In the genomic region with DNA sequence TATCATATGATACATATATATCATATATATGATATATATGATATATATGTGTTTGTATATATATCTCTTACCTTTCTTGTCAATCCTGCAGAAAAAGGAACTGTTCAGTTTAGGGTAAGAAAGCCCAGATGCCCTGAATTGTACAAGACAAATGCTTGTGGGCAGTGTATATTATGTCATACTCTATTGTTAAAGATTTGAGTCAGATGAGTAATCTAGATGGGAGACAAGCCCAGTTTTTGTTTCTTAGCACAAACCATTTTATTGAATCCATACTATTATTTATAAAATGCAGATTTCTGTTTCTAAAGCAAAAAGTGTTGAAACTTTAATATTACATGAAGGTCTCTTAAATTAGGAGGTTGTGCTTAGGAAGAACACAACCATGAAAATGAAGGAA, we compare ENCODE assay signal across 15 cellular contexts.
DNase-seq lines count a peak whose midpoint lies in the region; ATAC-seq, FAIRE-seq and TF ChIP-seq lines count a peak whose summit lies in the region.
"Had no signal": no experiment of that assay in that cellular context is flagged by ENCODE, and none has a peak within 500 bp of the region (broad histone marks: within the 10 kb centered on the region; RNA-seq: fewer than 3 reads in every experiment).

No MANE protein-coding gene starts in this region.

- H3K27me3 ChIP-seq in foreskin keratinocyte = no peaks in the 10 kb centered on the region
- H3K27me3 ChIP-seq: upper lobe of left lung had no signal

- peak; percentile 13 for DNase-seq in CD1c-positive myeloid dendritic cell (ENCODE audit: extremely low spot score)
- peak; percentile 82 for DNase-seq in amniotic epithelial cell (ENCODE audit: low read depth)
- DNase-seq in foreskin keratinocyte = peak; percentile 10 to 39
- DNase-seq in activated naive CD4-positive, alpha-beta T cell (lab: John Stamatoyannopoulos, UW) = no peak
- no peak for DNase-seq in D721Med (ENCODE audit: insufficient read length, low spot score)
- no peak for DNase-seq in stimulated activated CD4-positive, alpha-beta T cell treated with anti-CD3 and anti-CD28 coated beads, Interleukin-12 subunit alpha, Interleukin-12 subunit beta, amount 100 ng/mL, for 4 hours
- no peak for DNase-seq in NCI-H2227 treated with DMSO at 0.1 percent for 48 hours (lab: John Stamatoyannopoulos, UW)
- DNase-seq: AML-193, immature natural killer cell, natural killer cell, small intestine, upper lobe of left lung had no signal

- peak overlapping the region; percentile 13 for H3K27ac ChIP-seq in foreskin keratinocyte
- H3K27ac ChIP-seq: upper lobe of left lung had no signal

- H3K4me1 ChIP-seq in foreskin keratinocyte = peaks cover 5% of the 10 kb centered on the region
- H3K4me1 ChIP-seq: upper lobe of left lung had no signal

- peak; percentile 80 for ATAC-seq in HG03103 (IDR thresholded peaks at IDR 0.05; ENCODE audit: low read depth, unreplicated experiment)
- ATAC-seq in foreskin keratinocyte = peak; percentile 86
- ATAC-seq: natural killer cell, Panc1 had no signal

- no peak for TF ChIP-seq CTCF in foreskin keratinocyte (conservative IDR thresholded peaks at IDR 0.05)
- no peak for TF ChIP-seq CTCF in D721Med (IDR thresholded peaks at IDR 0.05; ENCODE audit: insufficient read depth, missing control alignments)

- no peak for FAIRE-seq in D721Med (lab: Jason Lieb, UNC)
- FAIRE-seq: H1 had no signal

Comparison
In these comparisons a context has a peak if more than half of its experiments do, and no peak if none do; other contexts are left out.
1. DNase-seq: peak in CD1c-positive myeloid dendritic cell (single experiment), amniotic epithelial cell (single experiment) and foreskin keratinocyte (2 of 2); none in activated naive CD4-positive, alpha-beta T cell (0 of 4), D721Med (single experiment), stimulated activated CD4-positive, alpha-beta T cell treated with anti-CD3 and anti-CD28 coated beads, Interleukin-12 subunit alpha, Interleukin-12 subunit beta, amount 100 ng/mL, for 4 hours (single experiment) and NCI-H2227 treated with DMSO at 0.1 percent for 48 hours (single experiment).